8 cellular contexts compared by ENCODE assay signal in genomic region chr7:37182011-37182478, GRCh38.
DNase-seq lines count a peak whose midpoint lies in the region; ATAC-seq lines count a peak whose summit lies in the region.

No MANE protein-coding gene starts in this region.

- DNase-seq in SIG-M5 treated with dmso at 0.1 percent for 504 hours (lab: John Stamatoyannopoulos, UW; ENCODE audit: unreplicated experiment): peak; percentile 64
- DNase-seq in SIG-M5 (lab: John Stamatoyannopoulos, UW): no peak
- DNase-seq in NCI-H2196 (lab: John Stamatoyannopoulos, UW; ENCODE audit: unreplicated experiment): peak; percentile 68
- DNase-seq in cerebellum (ENCODE audit: low spot score): peak; percentile 84
- peak; percentile 54 for DNase-seq in kidney glomerular epithelial cell (lab: John Stamatoyannopoulos, UW)
- peak; percentile 77 to 82 for DNase-seq in stimulated activated CD4-positive, alpha-beta T cell treated with anti-CD3 and anti-CD28 coated beads, Interleukin-2, amount 100 ng/mL, for 48 hours

- ATAC-seq in HG03095 (IDR thresholded peaks at IDR 0.05; ENCODE audit: unreplicated experiment): peak; percentile 83
- ATAC-seq in activated CD4-positive, CD25-positive, alpha-beta regulatory T cell treated with anti-CD3 and anti-CD28 coated beads, Interleukin-2, amount 50 U/mL, for 24 hours: peak; percentile 75 to 87
